18 cellular contexts compared by ENCODE assay signal in the genomic region with DNA sequence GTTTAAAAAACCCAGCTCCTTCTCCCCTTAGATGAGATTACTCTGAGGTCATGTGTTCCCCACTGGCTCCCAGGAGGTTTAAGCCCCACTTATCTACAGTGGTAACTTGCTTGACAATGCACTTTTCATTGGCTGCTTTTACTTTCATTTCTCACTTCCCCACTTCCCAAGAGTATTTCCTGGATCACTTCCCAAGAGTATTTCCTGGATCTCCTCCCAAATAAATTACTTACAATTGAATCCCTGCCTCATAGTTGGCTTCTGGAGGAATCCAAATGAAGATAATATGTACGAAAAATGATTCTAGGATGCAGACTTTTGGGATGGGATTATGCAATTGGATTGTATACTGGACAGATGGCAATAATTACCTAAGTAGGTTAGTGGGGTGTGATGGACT. TPM values are rescaled to one million over a fixed set of nuclear protein-coding genes. Genes with fewer than 3 reads are reported as not detected.
DNase-seq lines count a peak whose midpoint lies in the region; ATAC-seq and TF ChIP-seq lines count a peak whose summit lies in the region.
"Had no signal": no experiment of that assay in that cellular context is flagged by ENCODE, and none has a peak within 500 bp of the region (broad histone marks: within the 10 kb centered on the region; RNA-seq: fewer than 3 reads in every experiment).

No MANE protein-coding gene starts in this region.

- no peak overlapping the region for H3K27ac Mint-ChIP-seq in stimulated activated memory B cell treated with anti-CD40 and anti-IgM and Interleukin-4, amounts not matched to agents 10 μg/mL and 1 μg/mL and 100 μg/mL, for 72 hours
- H3K27ac Mint-ChIP-seq: CD4-positive, alpha-beta T cell had no signal

- no peaks in the 10 kb centered on the region for H3K36me3 Mint-ChIP-seq in stimulated activated memory B cell treated with anti-CD40 and anti-IgM and Interleukin-4, amounts not matched to agents 10 μg/mL and 1 μg/mL and 100 μg/mL, for 72 hours

- H3K9me2 ChIP-seq in PC-9 (ENCODE audit: insufficient read depth), result no peaks in the 10 kb centered on the region

- no peak overlapping the region for H3K9ac ChIP-seq in mammary epithelial cell (ENCODE audit: insufficient read depth, low read length)

- no peak overlapping the region for H2AFZ ChIP-seq in mammary epithelial cell (ENCODE audit: low read depth, low read length)
- no peak overlapping the region for H2AFZ ChIP-seq in PC-9

- no peak overlapping the region for H3K4me2 ChIP-seq in mammary epithelial cell (ENCODE audit: insufficient read depth, low read depth, low read length)
- H3K4me2 ChIP-seq in PC-9, result no peak overlapping the region
- H3K4me2 ChIP-seq: A549 had no signal

- H3K27me3 Mint-ChIP-seq in stimulated activated memory B cell treated with anti-CD40 and anti-IgM and Interleukin-4, amounts not matched to agents 10 μg/mL and 1 μg/mL and 100 μg/mL, for 72 hours, result no peaks in the 10 kb centered on the region

- H3K27ac ChIP-seq in mammary epithelial cell (ENCODE audit: insufficient read depth, low read depth, low read length) (no peak overlapping the region), PC-9 (no peak overlapping the region)
- H3K27ac ChIP-seq: A549, Peyer's patch had no signal

- CTCF ChIA-PET in mammary epithelial cell (lab: Charles Lee; ENCODE audit: low non-redundant PET) (no interaction called here), PC-9 (lab: Charles Lee) (no interaction called here)

- no peaks in the 10 kb centered on the region for H3K27me3 ChIP-seq in mammary epithelial cell (ENCODE audit: insufficient read depth, low read length)
- no peaks in the 10 kb centered on the region for H3K27me3 ChIP-seq in PC-9 (ENCODE audit: insufficient read depth, low read depth)
- H3K27me3 ChIP-seq: Peyer's patch had no signal

- H3K36me3 ChIP-seq in mammary epithelial cell (ENCODE audit: insufficient read depth, low read length), result no peaks in the 10 kb centered on the region
- H3K36me3 ChIP-seq in PC-9 (ENCODE audit: low read depth), result no peaks in the 10 kb centered on the region
- H3K36me3 ChIP-seq: MG63, Peyer's patch had no signal

- H4K20me1 ChIP-seq in mammary epithelial cell (ENCODE audit: insufficient read depth, low read length) (no peaks in the 10 kb centered on the region), PC-9 (ENCODE audit: insufficient read depth) (no peaks in the 10 kb centered on the region)

- no peaks in the 10 kb centered on the region for H3K4me1 Mint-ChIP-seq in stimulated activated memory B cell treated with anti-CD40 and anti-IgM and Interleukin-4, amounts not matched to agents 10 μg/mL and 1 μg/mL and 100 μg/mL, for 72 hours

- H3K4me1 ChIP-seq in mammary epithelial cell (ENCODE audit: insufficient read depth, low read length) (no peaks in the 10 kb centered on the region), PC-9 (replicated peaks; ENCODE audit: insufficient read depth) (no peaks in the 10 kb centered on the region)
- H3K4me1 ChIP-seq: A549, Peyer's patch had no signal

- H3F3A ChIP-seq in PC-9 (ENCODE audit: insufficient read depth, low read depth), result no peaks in the 10 kb centered on the region

- 18% methylated on average over 1 of the region's 1 CpG for WGBS in mammary epithelial cell (ENCODE audit: low coverage, missing lambda C conversion rate)

- no peaks in the 10 kb centered on the region for H3K9me3 Mint-ChIP-seq in stimulated activated memory B cell treated with anti-CD40 and anti-IgM and Interleukin-4, amounts not matched to agents 10 μg/mL and 1 μg/mL and 100 μg/mL, for 72 hours
- H3K9me3 Mint-ChIP-seq: CD4-positive, alpha-beta T cell had no signal

- intact Hi-C loops in left cardiac atrium (cut with DNase I) (no loop called here), mammary epithelial cell (cut with micrococcal nuclease) (loop anchor here (10.0 kb wide), 1 partner anchor 682 kb away; no protein-coding TSS in a partner anchor), PC-9 (cut with micrococcal nuclease; ENCODE audit: unreplicated experiment) (no loop called here)

- DNase-seq in A172 (ENCODE audit: low spot score), result peak; percentile 2
- DNase-seq in GM03348 (ENCODE audit: low spot score), result peak; percentile 4
- peak; percentile 4 for DNase-seq in cerebellar cortex (ENCODE audit: low spot score)
- DNase-seq in left cardiac atrium, result no peak
- DNase-seq in mammary epithelial cell, result no peak
- DNase-seq in PC-9, result no peak
- DNase-seq: AML-193; CD4-positive, alpha-beta T cell; KG1; MG63; NCI-H1092 treated with DMSO at 0.1 percent for 48 hours; NCI-H1694 treated with DMSO at 0.1 percent for 48 hours; NCI-H69; Peyer's patch; SHP77 treated with DMSO at 0.1 percent for 48 hours had no signal

- ATAC-seq in left cardiac atrium (peak; percentile 38 to 80), GM19351 (IDR thresholded peaks at IDR 0.05; ENCODE audit: unreplicated experiment) (no peak)
- ATAC-seq in stimulated activated memory B cell treated with anti-CD40 and anti-IgM and Interleukin-4, amounts not matched to agents 10 μg/mL and 1 μg/mL and 100 μg/mL, for 72 hours, result no peak
- ATAC-seq: A549 had no signal

- H3K79me2 ChIP-seq in mammary epithelial cell (ENCODE audit: insufficient read depth, low read length), result no peaks in the 10 kb centered on the region
- no peaks in the 10 kb centered on the region for H3K79me2 ChIP-seq in PC-9 (ENCODE audit: low read depth)

- no peak for TF ChIP-seq CTCF in mammary epithelial cell (conservative IDR thresholded peaks at IDR 0.05 in 1 of 2, IDR thresholded peaks at IDR 0.05 in 1 of 2; ENCODE audit: extremely low read depth in 1 of 2, insufficient read depth in 1 of 2, low read depth in 1 of 2, low read length in 2 of 2)
- TF ChIP-seq CTCF in PC-9 (conservative IDR thresholded peaks at IDR 0.05), result no peak

- H3K4me3 Mint-ChIP-seq in stimulated activated memory B cell treated with anti-CD40 and anti-IgM and Interleukin-4, amounts not matched to agents 10 μg/mL and 1 μg/mL and 100 μg/mL, for 72 hours, result no peak overlapping the region
- H3K4me3 Mint-ChIP-seq: CD4-positive, alpha-beta T cell had no signal

- in situ Hi-C loops in mammary epithelial cell (cut with MboI; ENCODE audit: low sequenced_read_pairs in 2 of 2), result no loop called here

- dilution Hi-C loops in mammary epithelial cell (cut with HindIII; ENCODE audit: low sequenced_read_pairs), result no loop called here

- POLR2A ChIA-PET in PC-9 (lab: Charles Lee; ENCODE audit: unreplicated experiment), result no interaction called here

- no peak overlapping the region for H3K4me3 ChIP-seq in mammary epithelial cell (replicated peaks in 1 of 3; ENCODE audit: insufficient read depth in 1 of 3, low read depth in 2 of 3, low read length in 3 of 3)
- no peak overlapping the region for H3K4me3 ChIP-seq in PC-9
- H3K4me3 ChIP-seq: A549, MG63, Peyer's patch had no signal

- BruUV-seq in mammary epithelial cell (replicated peaks; lab: Mats Ljungman, UMichigan) (no TSS peak), PC-9 (replicated peaks; lab: Mats Ljungman, UMichigan) (no TSS peak)

- H3K9me3 ChIP-seq in mammary epithelial cell (replicated peaks; ENCODE audit: insufficient read depth, low read length) (no peaks in the 10 kb centered on the region), PC-9 (ENCODE audit: insufficient read depth, low read depth) (no peaks in the 10 kb centered on the region)
- H3K9me3 ChIP-seq: A549, MG63, Peyer's patch had no signal

RNA-seq across cellular contexts. Expression of gene CHSY3, which starts 47.1 kb away (rescaled TPM):
- 2.4 and 2.8 TPM in 2 replicates for total RNA-seq in A172 (2014; rRNA removed; shearing (Covaris generic))
- total RNA-seq in left cardiac atrium (1 to 10 TPM; 1.9 to 3.1 TPM), mammary epithelial cell (1 to 10 TPM; 1.7 to 1.8 TPM), PC-9 (2021) (0.17 and 0.33 TPM in 2 replicates)
- 0.37 TPM for polyA plus RNA-seq in mammary epithelial cell
- polyA minus RNA-seq in mammary epithelial cell, result 1.7 TPM
- total RNA-seq: CD4-positive, alpha-beta T cell had no signal

Comparison
In these comparisons a context has a peak if more than half of its experiments do, and no peak if none do; other contexts are left out.
1. DNase-seq: peak in A172 (single experiment), GM03348 (single experiment) and cerebellar cortex (single experiment); none in left cardiac atrium (single experiment), mammary epithelial cell (single experiment) and PC-9 (0 of 2).
2. ATAC-seq: peak in left cardiac atrium (2 of 2); none in GM19351 (single experiment) and stimulated activated memory B cell treated with anti-CD40 and anti-IgM and Interleukin-4, amounts not matched to agents 10 μg/mL and 1 μg/mL and 100 μg/mL, for 72 hours (single experiment).